Comparison of ENCODE assay signal across 19 cellular contexts in the genomic region with DNA sequence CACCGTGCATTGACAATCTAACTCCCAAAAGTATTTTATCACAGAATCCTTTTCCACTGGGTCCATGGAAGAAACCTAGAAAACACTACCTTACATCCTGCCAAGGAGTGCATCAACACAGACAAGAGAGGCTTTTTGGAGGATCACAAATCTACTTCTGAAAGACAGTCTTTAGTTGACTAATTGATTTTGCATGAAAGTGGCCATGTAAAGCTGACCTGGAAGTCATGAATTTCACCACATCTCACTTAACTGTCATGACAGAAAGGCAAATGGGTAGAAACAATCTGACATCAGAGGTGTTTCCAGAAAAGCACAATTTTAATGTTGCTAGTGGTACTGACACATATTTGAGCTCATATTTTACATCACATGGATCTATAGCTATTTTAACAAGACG.
DNase-seq lines count a peak whose midpoint lies in the region; ATAC-seq, FAIRE-seq and TF ChIP-seq lines count a peak whose summit lies in the region.
"Had no signal": no experiment of that assay in that cellular context is flagged by ENCODE, and none has a peak within 500 bp of the region (broad histone marks: within the 10 kb centered on the region; RNA-seq: fewer than 3 reads in every experiment).

No MANE protein-coding gene starts in this region.

- no peak for TF ChIP-seq CTCF in CD4-positive, alpha-beta T cell (IDR thresholded peaks at IDR 0.05)
- no peak for TF ChIP-seq CTCF in GM20000 (IDR thresholded peaks at IDR 0.05; ENCODE audit: extremely low read depth, missing control alignments)

- peak; percentile 21 to 27 for ATAC-seq in activated T-cell treated with anti-CD3 and anti-CD28 coated beads, Interleukin-2, amount 50 U/mL, for 4 hours
- peak; percentile 12 for ATAC-seq in CD4-positive, alpha-beta T cell (ENCODE audit: poor library complexity)
- no peak for ATAC-seq in HG03139 (IDR thresholded peaks at IDR 0.05; ENCODE audit: unreplicated experiment)
- ATAC-seq in GM19455 (IDR thresholded peaks at IDR 0.05; ENCODE audit: unreplicated experiment), result no peak
- ATAC-seq: A549 had no signal

- H3K27me3 ChIP-seq in CD4-positive, alpha-beta T cell (ENCODE audit: control insufficient read depth, insufficient read depth, low read length), result no peaks in the 10 kb centered on the region

- H3K36me3 Mint-ChIP-seq in activated T-cell treated with anti-CD3 and anti-CD28 coated beads, Interleukin-2, amount 50 U/mL, for 4 hours (ENCODE audit: insufficient read depth), result no peaks in the 10 kb centered on the region
- peaks cover 7% of the 10 kb centered on the region for H3K36me3 Mint-ChIP-seq in activated T-cell treated with anti-CD3 and anti-CD28 coated beads, Interleukin-2, amount 50 U/mL, for 24 hours (ENCODE audit: low read depth)
- H3K36me3 Mint-ChIP-seq in CD4-positive, alpha-beta T cell (ENCODE audit: low read depth), result no peaks in the 10 kb centered on the region
- H3K36me3 Mint-ChIP-seq: IgD-negative memory B cell had no signal

- no peak for DNase-seq in activated T-cell treated with anti-CD3 and anti-CD28 coated beads, Interleukin-2, amount 50 U/mL, for 4 hours
- DNase-seq in activated T-cell treated with anti-CD3 and anti-CD28 coated beads, Interleukin-2, amount 50 U/mL, for 24 hours, result no peak
- no peak for DNase-seq in CD4-positive, alpha-beta T cell
- DNase-seq in GM19239 (ENCODE audit: insufficient read length, low spot score) (no peak), epithelial cell of prostate (ENCODE audit: low read depth, low spot score) (no peak), GM20000 (ENCODE audit: low spot score) (no peak)
- DNase-seq: DND-41, H9, Karpas-422, NCI-H1417 treated with DMSO at 0.1 percent for 48 hours, NCI-H187 treated with DMSO at 0.1 percent for 48 hours, NCI-H226, NCI-H524, NCI-H82, SHP77 had no signal

- no peak overlapping the region for H3K4me3 Mint-ChIP-seq in activated T-cell treated with anti-CD3 and anti-CD28 coated beads, Interleukin-2, amount 50 U/mL, for 4 hours
- no peak overlapping the region for H3K4me3 Mint-ChIP-seq in activated T-cell treated with anti-CD3 and anti-CD28 coated beads, Interleukin-2, amount 50 U/mL, for 24 hours
- no peak overlapping the region for H3K4me3 Mint-ChIP-seq in CD4-positive, alpha-beta T cell
- H3K4me3 Mint-ChIP-seq: H9 had no signal

- POLR2A ChIA-PET in CD4-positive, alpha-beta T cell (lab: Charles Lee), result interaction anchor here (0.6 to 3.2 kb wide), 11 partner anchors 10 to 621 kb away, joined by 3 to 42 read pairs (median 5); a partner anchor contains a TSS

- no peaks in the 10 kb centered on the region for H3K9me3 ChIP-seq in CD4-positive, alpha-beta T cell (ENCODE audit: control insufficient read depth, low read length)
- H3K9me3 ChIP-seq: A549 had no signal

- intact Hi-C loops in CD4-positive, alpha-beta T cell (cut with DNase I, micrococcal nuclease), result loop anchor here in 1 of 2 experiments (1.0 kb wide), 2 partner anchors 12 to 434 kb away; no protein-coding TSS in a partner anchor

- peaks cover 37% of the 10 kb centered on the region for H3K4me1 Mint-ChIP-seq in activated T-cell treated with anti-CD3 and anti-CD28 coated beads, Interleukin-2, amount 50 U/mL, for 4 hours (ENCODE audit: low read depth)
- peaks cover 39% of the 10 kb centered on the region for H3K4me1 Mint-ChIP-seq in activated T-cell treated with anti-CD3 and anti-CD28 coated beads, Interleukin-2, amount 50 U/mL, for 24 hours (ENCODE audit: low read depth)
- peaks cover 34% of the 10 kb centered on the region for H3K4me1 Mint-ChIP-seq in CD4-positive, alpha-beta T cell (ENCODE audit: low read depth)
- H3K4me1 Mint-ChIP-seq: H9 had no signal

- peak; percentile 58 for FAIRE-seq in GM19239 (lab: Jason Lieb, UNC)
- FAIRE-seq: A549 had no signal

- peak overlapping the region; percentile 19 for H3K27ac ChIP-seq in CD4-positive, alpha-beta T cell (ENCODE audit: low read depth, low read length)
- peak overlapping the region; percentile 72 for H3K27ac ChIP-seq in epithelial cell of prostate
- H3K27ac ChIP-seq: A549 had no signal

- no peaks in the 10 kb centered on the region for H3K9me3 Mint-ChIP-seq in activated T-cell treated with anti-CD3 and anti-CD28 coated beads, Interleukin-2, amount 50 U/mL, for 4 hours
- peaks cover 2% of the 10 kb centered on the region for H3K9me3 Mint-ChIP-seq in activated T-cell treated with anti-CD3 and anti-CD28 coated beads, Interleukin-2, amount 50 U/mL, for 24 hours
- no peaks in the 10 kb centered on the region for H3K9me3 Mint-ChIP-seq in CD4-positive, alpha-beta T cell
- H3K9me3 Mint-ChIP-seq: H9, IgD-negative memory B cell had no signal

- no peak overlapping the region for H3K27ac Mint-ChIP-seq in activated T-cell treated with anti-CD3 and anti-CD28 coated beads, Interleukin-2, amount 50 U/mL, for 24 hours
- H3K27ac Mint-ChIP-seq in CD4-positive, alpha-beta T cell, result no peak overlapping the region
- H3K27ac Mint-ChIP-seq: H9 had no signal

- CTCF ChIA-PET in CD4-positive, alpha-beta T cell (lab: Charles Lee), result interaction anchor here (1.2 kb wide), 1 partner anchor 28 kb away, joined by 3 read pairs; no protein-coding TSS in a partner anchor

- no peaks in the 10 kb centered on the region for H3K27me3 Mint-ChIP-seq in activated T-cell treated with anti-CD3 and anti-CD28 coated beads, Interleukin-2, amount 50 U/mL, for 4 hours (ENCODE audit: low read depth)
- H3K27me3 Mint-ChIP-seq in activated T-cell treated with anti-CD3 and anti-CD28 coated beads, Interleukin-2, amount 50 U/mL, for 24 hours, result no peaks in the 10 kb centered on the region
- H3K27me3 Mint-ChIP-seq in CD4-positive, alpha-beta T cell, result no peaks in the 10 kb centered on the region
- H3K27me3 Mint-ChIP-seq: IgD-negative memory B cell had no signal

Comparison
In these comparisons a context has a peak if more than half of its experiments do, and no peak if none do; other contexts are left out.
1. ATAC-seq: peak in activated T-cell treated with anti-CD3 and anti-CD28 coated beads, Interleukin-2, amount 50 U/mL, for 4 hours (2 of 2) and CD4-positive, alpha-beta T cell (single experiment); none in HG03139 (single experiment) and GM19455 (single experiment).